ENCODE assay signal across 8 cellular contexts in genomic region chr5:132227235-132227484, GRCh38. TPM values are rescaled to one million over a fixed set of nuclear protein-coding genes. Genes with fewer than 3 reads are reported as not detected.
A peak's percentile ranks its signal among the peaks of the same experiment; 100 is the strongest.
DNase-seq lines count a peak whose midpoint lies in the region; ATAC-seq and TF ChIP-seq lines count a peak whose summit lies in the region.

No MANE protein-coding gene starts in this region.

- DNase-seq in activated T-cell treated with anti-CD3 and anti-CD28 coated beads, Interleukin-2, amount 50 U/mL, for 72 hours = no peak
- no peak for DNase-seq in activated T-cell treated with anti-CD3 and anti-CD28 coated beads, Interleukin-2, amount 50 U/mL, for 48 hours
- no peak for DNase-seq in chondrocyte (ENCODE audit: low spot score)
- DNase-seq in type B pancreatic cell (ENCODE audit: extremely low spot score, unreplicated experiment) = no peak
- no peak for DNase-seq in ecto neural progenitor cell (ENCODE audit: low spot score)
- no peak for DNase-seq in HuH-7 (ENCODE audit: low spot score)

- no peak overlapping the region for H3K27ac Mint-ChIP-seq in activated T-cell treated with anti-CD3 and anti-CD28 coated beads, Interleukin-2, amount 50 U/mL, for 72 hours
- peak overlapping the region; percentile 98 for H3K27ac Mint-ChIP-seq in chondrocyte (ENCODE audit: unreplicated experiment)
- H3K27ac Mint-ChIP-seq in type B pancreatic cell = peak overlapping the region; percentile 18

- peaks cover 14% of the 10 kb centered on the region for H3K4me1 Mint-ChIP-seq in activated T-cell treated with anti-CD3 and anti-CD28 coated beads, Interleukin-2, amount 50 U/mL, for 72 hours (ENCODE audit: low read depth)
- H3K4me1 Mint-ChIP-seq in chondrocyte (ENCODE audit: low read depth) (peaks cover 55% of the 10 kb centered on the region), type B pancreatic cell (ENCODE audit: unreplicated experiment) (peaks cover 23% of the 10 kb centered on the region)

- H3K9me3 Mint-ChIP-seq in activated T-cell treated with anti-CD3 and anti-CD28 coated beads, Interleukin-2, amount 50 U/mL, for 72 hours = no peaks in the 10 kb centered on the region
- H3K9me3 Mint-ChIP-seq in chondrocyte (ENCODE audit: low read depth) = no peaks in the 10 kb centered on the region
- peaks cover 4% of the 10 kb centered on the region for H3K9me3 Mint-ChIP-seq in type B pancreatic cell

- peaks cover 50% of the 10 kb centered on the region for H3K27me3 Mint-ChIP-seq in activated T-cell treated with anti-CD3 and anti-CD28 coated beads, Interleukin-2, amount 50 U/mL, for 72 hours (ENCODE audit: low read depth)
- H3K27me3 Mint-ChIP-seq in chondrocyte (ENCODE audit: low read depth) = no peaks in the 10 kb centered on the region
- peaks cover 9% of the 10 kb centered on the region for H3K27me3 Mint-ChIP-seq in type B pancreatic cell

- no peak for TF ChIP-seq CTCF in chondrocyte (IDR thresholded peaks at IDR 0.05)
- no peak for TF ChIP-seq CTCF in type B pancreatic cell (conservative IDR thresholded peaks at IDR 0.05)

- H3K4me3 ChIP-seq in mononuclear cell (ENCODE audit: low read length) = peak overlapping the region; percentile 36

- peak overlapping the region; percentile 37 to 62 for H3K4me3 Mint-ChIP-seq in activated T-cell treated with anti-CD3 and anti-CD28 coated beads, Interleukin-2, amount 50 U/mL, for 72 hours
- H3K4me3 Mint-ChIP-seq in chondrocyte (ENCODE audit: unreplicated experiment) (peak overlapping the region; percentile 82), type B pancreatic cell (peak overlapping the region; percentile 85)

- H3K27me3 ChIP-seq in mononuclear cell (ENCODE audit: insufficient read depth, low read length) = peaks cover 9% of the 10 kb centered on the region

- peaks cover 12% of the 10 kb centered on the region for H3K4me1 ChIP-seq in mononuclear cell (ENCODE audit: insufficient read depth, low read length)

- no peak for ATAC-seq in activated T-cell treated with anti-CD3 and anti-CD28 coated beads, Interleukin-2, amount 50 U/mL, for 72 hours (replicated peaks in 1 of 2)
- no peak for ATAC-seq in HG02981 (IDR thresholded peaks at IDR 0.05; ENCODE audit: unreplicated experiment)

- no peaks in the 10 kb centered on the region for H3K9me3 ChIP-seq in mononuclear cell (ENCODE audit: low read depth, low read length)

- no peaks in the 10 kb centered on the region for H3K36me3 Mint-ChIP-seq in activated T-cell treated with anti-CD3 and anti-CD28 coated beads, Interleukin-2, amount 50 U/mL, for 72 hours (ENCODE audit: insufficient read depth in 2 of 2)
- no peaks in the 10 kb centered on the region for H3K36me3 Mint-ChIP-seq in chondrocyte (ENCODE audit: low read depth)
- H3K36me3 Mint-ChIP-seq in type B pancreatic cell = no peaks in the 10 kb centered on the region

RNA-seq across cellular contexts. Expression of gene P4HA2, which starts 0.5 kb away (rescaled TPM):
- total RNA-seq in activated T-cell treated with anti-CD3 and anti-CD28 coated beads, Interleukin-2, amount 50 U/mL, for 72 hours = 1 to 10 TPM; 3.2 to 5.9 TPM
- total RNA-seq in chondrocyte (261 to 304 TPM (median 302 TPM) in 3 replicates), mononuclear cell (0.31 TPM), type B pancreatic cell (ENCODE audit: low replicate concordance) (38.5 and 56.3 TPM in 2 replicates)

RNA-seq across cellular contexts. Expression of gene PDLIM4, which starts 30.3 kb away (rescaled TPM):
- total RNA-seq in activated T-cell treated with anti-CD3 and anti-CD28 coated beads, Interleukin-2, amount 50 U/mL, for 72 hours = 1 to 10 TPM in 1 of 2 donors, under 1 TPM in 1; 0.79 to 1.2 TPM
- 55.1 to 97.8 TPM (median 59.2 TPM) in 3 replicates for total RNA-seq in chondrocyte
- total RNA-seq in mononuclear cell = not detected
- 40.0 and 43.8 TPM in 2 replicates for total RNA-seq in type B pancreatic cell (ENCODE audit: low replicate concordance)

Comparison
In these comparisons a context has a peak if more than half of its experiments do, and no peak if none do; other contexts are left out.
1. RNA of gene PDLIM4, which starts 30.3 kb away (total RNA-seq): 55.1 to 97.8 TPM in chondrocyte and 40.0 to 43.8 TPM in type B pancreatic cell; 0.79 to 1.2 TPM in activated T-cell treated with anti-CD3 and anti-CD28 coated beads, Interleukin-2, amount 50 U/mL, for 72 hours and not detected in mononuclear cell (single experiment); every median in the first group is over 10 times any median in the second.
2. Peak in every context shown above with its lines, with median percentiles within 50 percentile points of each other: H3K4me3 Mint-ChIP-seq.